Comparison of ENCODE assay signal across 9 cellular contexts in genomic region chr17:36657763-36658490, GRCh38. TPM values are rescaled to one million over a fixed set of nuclear protein-coding genes. Genes with fewer than 3 reads are reported as not detected.
DNase-seq lines count a peak whose midpoint lies in the region; ATAC-seq and TF ChIP-seq lines count a peak whose summit lies in the region.
"Had no signal": no experiment of that assay in that cellular context is flagged by ENCODE, and none has a peak within 500 bp of the region (broad histone marks: within the 10 kb centered on the region; RNA-seq: fewer than 3 reads in every experiment).

No MANE protein-coding gene starts in this region.

- peaks cover 0 to 100% (median 2%) of the 10 kb centered on the region in 4 donors for H3K27me3 ChIP-seq in esophagus squamous epithelium
- H3K27me3 ChIP-seq in neuron (ENCODE audit: insufficient read depth, low read length), result peaks cover 50% of the 10 kb centered on the region

- H3K27ac ChIP-seq in esophagus squamous epithelium, result no peak overlapping the region
- H3K27ac ChIP-seq: SJSA1 had no signal

- H3K4me1 ChIP-seq in esophagus squamous epithelium (peaks cover 0 to 10% (median 6%) of the 10 kb centered on the region in 3 donors), neuron (ENCODE audit: insufficient read depth, low read length) (peaks cover 25% of the 10 kb centered on the region)
- H3K4me1 ChIP-seq: SJSA1 had no signal

- ATAC-seq in GM21529 (IDR thresholded peaks at IDR 0.05; ENCODE audit: unreplicated experiment) (no peak), HG02885 (IDR thresholded peaks at IDR 0.05; ENCODE audit: poor library complexity, unreplicated experiment) (no peak), HG03045 (IDR thresholded peaks at IDR 0.05; ENCODE audit: unreplicated experiment) (no peak)

- DNase-seq in NCI-H146 (lab: John Stamatoyannopoulos, UW), result peak; percentile 41
- DNase-seq in NCI-H146 treated with DMSO at 0.1 percent for 48 hours (lab: John Stamatoyannopoulos, UW; ENCODE audit: unreplicated experiment), result no peak
- peak; percentile 50 for DNase-seq in SK-N-DZ (ENCODE audit: low spot score)
- DNase-seq in esophagus squamous epithelium (lab: John Stamatoyannopoulos, UW), result no peak

- no peak overlapping the region for H2AFZ ChIP-seq in neuron (ENCODE audit: low read depth, low read length)

- no peaks in the 10 kb centered on the region for H3K36me3 ChIP-seq in esophagus squamous epithelium
- no peaks in the 10 kb centered on the region for H3K36me3 ChIP-seq in neuron (ENCODE audit: insufficient read depth, low read length)
- H3K36me3 ChIP-seq: SJSA1 had no signal

- no peak for TF ChIP-seq CTCF in esophagus squamous epithelium (IDR thresholded peaks at IDR 0.05)

- WGBS in esophagus squamous epithelium, 2 donors, result 0 to 4% methylated on average over 3 to 27 of the region's 57 CpGs

- no peaks in the 10 kb centered on the region for H3K9me3 ChIP-seq in esophagus squamous epithelium
- H3K9me3 ChIP-seq in neuron (ENCODE audit: low read length), result no peaks in the 10 kb centered on the region
- H3K9me3 ChIP-seq: SJSA1 had no signal

- peak overlapping the region; percentile 19 to 69 (median 38) for H3K4me3 ChIP-seq in esophagus squamous epithelium
- H3K4me3 ChIP-seq in neuron (ENCODE audit: low read length), result peak overlapping the region; percentile 14
- H3K4me3 ChIP-seq: SJSA1 had no signal

- intact Hi-C loops in esophagus squamous epithelium (cut with DNase I), result no loop called here

- TF ChIP-seq POLR2A in esophagus squamous epithelium (IDR thresholded peaks at IDR 0.05), result no peak

RNA-seq across cellular contexts. Expression of gene MRM1, which starts 56.5 kb away (rescaled TPM):
- 11.8 and 12.7 TPM in 2 replicates for polyA plus RNA-seq in SK-N-DZ (2014; cell fraction: cytosol; rRNA removed)
- 13.3 and 17.6 TPM in 2 replicates for polyA plus RNA-seq in SK-N-DZ (2014; cell fraction: nucleus; rRNA removed)
- 10 to 100 TPM in 1 of 4 donors, 1 to 10 TPM in 3; 5.9 to 10.1 (median 7.0) TPM for total RNA-seq in esophagus squamous epithelium

Comparison
In these comparisons a context has a peak if more than half of its experiments do, and no peak if none do; other contexts are left out.
1. DNase-seq: peak in NCI-H146 (single experiment) and SK-N-DZ (single experiment); none in NCI-H146 treated with DMSO at 0.1 percent for 48 hours (single experiment) and esophagus squamous epithelium (single experiment).